Comparison of ENCODE assay signal across 8 cellular contexts in genomic region chr12:57899010-57899662, GRCh38. TPM values are rescaled to one million over a fixed set of nuclear protein-coding genes. Genes with fewer than 3 reads are reported as not detected.
DNase-seq lines count a peak whose midpoint lies in the region; ATAC-seq, FAIRE-seq and TF ChIP-seq lines count a peak whose summit lies in the region.

No MANE protein-coding gene starts in this region.

- no peaks in the 10 kb centered on the region for H3K9me3 Mint-ChIP-seq in activated naive CD8-positive, alpha-beta T cell treated with anti-CD3 and anti-CD28 coated beads for 36 hours

- H3K4me3 Mint-ChIP-seq in activated naive CD8-positive, alpha-beta T cell treated with anti-CD3 and anti-CD28 coated beads for 36 hours: peak overlapping the region; percentile 81

- peaks cover 2% of the 10 kb centered on the region for H3K36me3 Mint-ChIP-seq in activated naive CD8-positive, alpha-beta T cell treated with anti-CD3 and anti-CD28 coated beads for 36 hours

- H3K27ac ChIP-seq in SJSA1 (no peak overlapping the region), kidney (ENCODE audit: low read depth in 2 of 2, low read length in 2 of 2) (peak overlapping the region in 1 of 2 donors; percentile 98)

- DNase-seq in SJSA1 (ENCODE audit: low read depth in 1 of 2, low spot score in 2 of 2): peak; percentile 73 to 95
- DNase-seq in activated naive CD8-positive, alpha-beta T cell treated with anti-CD3 and anti-CD28 coated beads for 36 hours: peak; percentile 90
- DNase-seq in kidney: peak; percentile 82
- DNase-seq in stimulated activated CD8-positive, alpha-beta memory T cell treated with anti-CD3 and anti-CD28 coated beads, Interleukin-2, amount 100 ng/mL, for 1 hour (ENCODE audit: low read depth in 2 of 2): peak; percentile 37 to 61
- no peak for DNase-seq in NCI-H1436 treated with DMSO at 0.1 percent for 48 hours (lab: John Stamatoyannopoulos, UW)
- no peak for DNase-seq in DMS79 treated with DMSO at 0.1 percent for 48 hours (lab: John Stamatoyannopoulos, UW)

- H3K4me3 ChIP-seq in SJSA1 (no peak overlapping the region), kidney (ENCODE audit: low read length in 2 of 2) (no peak overlapping the region)

- H3K4me1 Mint-ChIP-seq in activated naive CD8-positive, alpha-beta T cell treated with anti-CD3 and anti-CD28 coated beads for 36 hours: peaks cover 51% of the 10 kb centered on the region

- TF ChIP-seq CTCF in kidney (IDR thresholded peaks at IDR 0.05; ENCODE audit: borderline replicate concordance, extremely low read depth, insufficient read depth): no peak

- peak; percentile 90 for ATAC-seq in GM18909 (IDR thresholded peaks at IDR 0.05; ENCODE audit: poor library complexity, unreplicated experiment)
- ATAC-seq in HG03045 (IDR thresholded peaks at IDR 0.05; ENCODE audit: unreplicated experiment): peak; percentile 90

- peak overlapping the region in 1 of 2 donors; percentile 9 for H3K9ac ChIP-seq in kidney (ENCODE audit: low read length in 2 of 2)

- peak overlapping the region; percentile 100 for H3K27ac Mint-ChIP-seq in activated naive CD8-positive, alpha-beta T cell treated with anti-CD3 and anti-CD28 coated beads for 36 hours

- intact Hi-C loops in kidney (cut with DNase I): loop anchor here (5.0 kb wide), 1 partner anchor 67 kb away; no protein-coding TSS in a partner anchor

- no peak for FAIRE-seq in kidney (lab: Jason Lieb, UNC)

- no peaks in the 10 kb centered on the region for H3K36me3 ChIP-seq in SJSA1
- no peaks in the 10 kb centered on the region for H3K36me3 ChIP-seq in kidney (ENCODE audit: control insufficient read depth in 1 of 2, insufficient read depth in 2 of 2, low read length in 2 of 2)

- no peaks in the 10 kb centered on the region for H3K27me3 Mint-ChIP-seq in activated naive CD8-positive, alpha-beta T cell treated with anti-CD3 and anti-CD28 coated beads for 36 hours

- H3K27me3 ChIP-seq in SJSA1 (replicated peaks): no peaks in the 10 kb centered on the region

- peaks cover 58% of the 10 kb centered on the region for H3K4me1 ChIP-seq in SJSA1 (replicated peaks)
- H3K4me1 ChIP-seq in kidney (ENCODE audit: control insufficient read depth in 1 of 2, insufficient read depth in 1 of 2, low read depth in 1 of 2, low read length in 2 of 2): peaks cover 27 to 41% of the 10 kb centered on the region in 2 donors

- H3K9me3 ChIP-seq in SJSA1 (replicated peaks) (no peaks in the 10 kb centered on the region), kidney (ENCODE audit: control insufficient read depth in 1 of 2, low read length in 2 of 2) (no peaks in the 10 kb centered on the region)

RNA-seq across cellular contexts. Expression of gene ATP23, which starts 42.2 kb away (rescaled TPM):
- 275 and 410 TPM in 2 replicates for total RNA-seq in SJSA1 (2014; rRNA removed; shearing (Covaris generic))
- 10 to 100 TPM; 13.2 to 13.8 TPM for total RNA-seq in activated naive CD8-positive, alpha-beta T cell treated with anti-CD3 and anti-CD28 coated beads for 36 hours
- 3.7 TPM for total RNA-seq in kidney
- 13.1 TPM for polyA plus RNA-seq in kidney (ENCODE audit: insufficient read depth, low read depth, low replicate concordance)

RNA-seq across cellular contexts. Expression of gene CTDSP2, which starts 52.6 kb away (rescaled TPM):
- total RNA-seq in SJSA1 (2014; rRNA removed; shearing (Covaris generic)): 420 and 508 TPM in 2 replicates
- 10 to 100 TPM; 91.4 to 94.3 TPM for total RNA-seq in activated naive CD8-positive, alpha-beta T cell treated with anti-CD3 and anti-CD28 coated beads for 36 hours
- 198 TPM for total RNA-seq in kidney
- 46.0 TPM for polyA plus RNA-seq in kidney (ENCODE audit: insufficient read depth, low read depth, low replicate concordance)

Comparison
In these comparisons a context has a peak if more than half of its experiments do, and no peak if none do; other contexts are left out.
1. DNase-seq: peak in SJSA1 (2 of 2), activated naive CD8-positive, alpha-beta T cell treated with anti-CD3 and anti-CD28 coated beads for 36 hours (single experiment), kidney (single experiment) and stimulated activated CD8-positive, alpha-beta memory T cell treated with anti-CD3 and anti-CD28 coated beads, Interleukin-2, amount 100 ng/mL, for 1 hour (2 of 2); none in NCI-H1436 treated with DMSO at 0.1 percent for 48 hours (single experiment) and DMS79 treated with DMSO at 0.1 percent for 48 hours (single experiment).
2. RNA of gene ATP23, which starts 42.2 kb away (total RNA-seq): 275 to 410 TPM in SJSA1; 13.2 to 13.8 TPM in activated naive CD8-positive, alpha-beta T cell treated with anti-CD3 and anti-CD28 coated beads for 36 hours and 3.7 TPM in kidney (single experiment); every median in the first group is over 10 times any median in the second.